In genomic region chr20:19104186-19104585, GRCh38 we compare ENCODE assay signal across 35 cellular contexts.
"Had no signal": no experiment of that assay in that cellular context is flagged by ENCODE, and none has a peak within 500 bp of the region (broad histone marks: within the 10 kb centered on the region; RNA-seq: fewer than 3 reads in every experiment).

No MANE protein-coding gene starts in this region.

- H3K4me3 ChIP-seq: adrenal gland, cardiac muscle cell had no signal

- H3K4me1 ChIP-seq: adrenal gland had no signal

- H3K36me3 Mint-ChIP-seq: activated CD4-positive, alpha-beta memory T cell treated with anti-CD3 and anti-CD28 coated beads for 36 hours; activated naive CD4-positive, alpha-beta T cell treated with anti-CD3 and anti-CD28 coated beads, Interleukin-2, amount 50 U/mL, for 72 hours; activated naive CD8-positive, alpha-beta T cell treated with anti-CD3 and anti-CD28 coated beads for 36 hours; brain; T-cell had no signal

- DNase-seq: activated B cell treated with CpG ODN at 0.5 μM for 24 hours; activated CD4-positive, alpha-beta memory T cell treated with anti-CD3 and anti-CD28 coated beads for 36 hours; activated CD4-positive, alpha-beta T cell treated with anti-CD3 and anti-CD28 coated beads for 4 hours; activated CD4-positive, alpha-beta T cell treated with anti-CD3 and anti-CD28 coated beads, Interleukin-2, amount 10 ng/mL, durations not matched to agents 24 days and 14 days; activated CD4-positive, alpha-beta T cell treated with anti-CD3 and anti-CD28 coated beads, Interleukin-2, amount 50 U/mL, for 1 hour; activated CD4-positive, alpha-beta T cell treated with anti-CD3 and anti-CD28 coated beads, Interleukin-2, amount 50 U/mL, for 4 hours; activated CD4-positive, CD25-positive, alpha-beta regulatory T cell treated with anti-CD3 and anti-CD28 coated beads, Interleukin-2, amount 50 U/mL, for 72 hours; activated CD8-positive, alpha-beta memory T cell treated with anti-CD3 and anti-CD28 coated beads, Interleukin-2, amount 50 U/mL, for 4 hours; activated CD8-positive, alpha-beta T cell treated with anti-CD3 and anti-CD28 coated beads for 36 hours; activated effector memory CD4-positive, alpha-beta T cell treated with anti-CD3 and anti-CD28 coated beads, Interleukin-2, amount 50 U/mL, for 16 hours; activated gamma-delta T cell treated with Interleukin-2 at 50 U/mL for 16 hours; activated naive CD4-positive, alpha-beta T cell; activated naive CD4-positive, alpha-beta T cell treated with anti-CD3 and anti-CD28 coated beads for 36 hours; activated naive CD4-positive, alpha-beta T cell treated with anti-CD3 and anti-CD28 coated beads, Interleukin-2, amount 50 U/mL, for 16 hours; activated naive CD8-positive, alpha-beta T cell treated with anti-CD3 and anti-CD28 coated beads for 36 hours; activated T-cell treated with anti-CD3 and anti-CD28 coated beads for 4 hours; activated T-cell treated with anti-CD3 and anti-CD28 coated beads, Interleukin-2, amount 50 U/mL, for 1 hour; activated T-cell treated with anti-CD3 and anti-CD28 coated beads, Interleukin-2, amount 50 U/mL, for 4 hours; activated T-cell treated with anti-CD3 and anti-CD28 coated beads, Interleukin-2, amount 50 U/mL, for 72 hours; adrenal gland; amniotic stem cell; aorta; caudate nucleus; cerebellar nuclear complex; T-cell; T-helper 2 cell; T-helper 9 cell had no signal

- H3K4me1 Mint-ChIP-seq: activated B cell treated with CpG ODN at 0.5 μM for 24 hours; activated CD4-positive, alpha-beta T cell treated with anti-CD3 and anti-CD28 coated beads, Interleukin-2, amount 10 ng/mL, durations not matched to agents 24 days and 14 days; activated naive CD8-positive, alpha-beta T cell treated with anti-CD3 and anti-CD28 coated beads for 36 hours; activated T-helper 17 cell treated with anti-CD3 and anti-CD28 coated beads, Interleukin-2, amount 50 U/mL, for 72 hours; brain; central memory CD8-positive, alpha-beta T cell; T-cell had no signal

- H3K27me3 Mint-ChIP-seq: activated CD4-positive, alpha-beta memory T cell treated with anti-CD3 and anti-CD28 coated beads for 36 hours; activated CD4-positive, alpha-beta T cell treated with anti-CD3 and anti-CD28 coated beads, Interleukin-2, amount 10 ng/mL, durations not matched to agents 24 days and 14 days; activated CD8-positive, alpha-beta T cell treated with anti-CD3 and anti-CD28 coated beads for 36 hours; activated naive CD8-positive, alpha-beta T cell treated with anti-CD3 and anti-CD28 coated beads for 36 hours; activated T-helper 17 cell treated with anti-CD3 and anti-CD28 coated beads, Interleukin-2, amount 50 U/mL, for 72 hours; central memory CD8-positive, alpha-beta T cell; T-cell had no signal

- H3K9me3 ChIP-seq: adrenal gland had no signal

- H3K27ac Mint-ChIP-seq: activated B cell treated with CpG ODN at 0.5 μM for 24 hours; activated CD4-positive, alpha-beta memory T cell treated with anti-CD3 and anti-CD28 coated beads for 36 hours; activated CD4-positive, alpha-beta T cell treated with anti-CD3 and anti-CD28 coated beads, Interleukin-2, amount 10 ng/mL, durations not matched to agents 24 days and 14 days; activated CD8-positive, alpha-beta T cell treated with anti-CD3 and anti-CD28 coated beads for 36 hours; activated naive CD4-positive, alpha-beta T cell treated with anti-CD3 and anti-CD28 coated beads for 36 hours; activated naive CD4-positive, alpha-beta T cell treated with anti-CD3 and anti-CD28 coated beads, Interleukin-2, amount 50 U/mL, for 72 hours; activated naive CD8-positive, alpha-beta T cell treated with anti-CD3 and anti-CD28 coated beads for 36 hours; activated T-cell treated with anti-CD3 and anti-CD28 coated beads, Interleukin-2, amount 50 U/mL, for 72 hours; activated T-helper 1 cell treated with anti-CD3 and anti-CD28 coated beads, Interleukin-12 subunit alpha, Interleukin-12 subunit beta, Interleukin-2, Interleukin-4 antibody, amounts not matched to agents 30 ng/mL and 10 ng/mL and 1 ng/mL, durations not matched to agents 14 hours and 24 hours and 36 hours; activated T-helper 17 cell treated with anti-CD3 and anti-CD28 coated beads, Interleukin-2, amount 50 U/mL, for 72 hours; brain; T-cell; T-helper 2 cell treated with Interferon-gamma antibody and Interleukin-4, amounts not matched to agents 5 μg/mL and 100 μg/mL, for 36 hours had no signal

- H3K27me3 ChIP-seq: cardiac muscle cell had no signal

- H3K27ac ChIP-seq: adrenal gland, cardiac muscle cell, VCaP had no signal

- H3K4me3 Mint-ChIP-seq: activated B cell treated with CpG ODN at 0.5 μM for 24 hours; activated CD4-positive, alpha-beta memory T cell treated with anti-CD3 and anti-CD28 coated beads for 36 hours; activated CD4-positive, alpha-beta T cell treated with anti-CD3 and anti-CD28 coated beads, Interleukin-2, amount 10 ng/mL, durations not matched to agents 24 days and 14 days; activated CD8-positive, alpha-beta T cell treated with anti-CD3 and anti-CD28 coated beads for 36 hours; activated naive CD4-positive, alpha-beta T cell treated with anti-CD3 and anti-CD28 coated beads for 36 hours; activated naive CD8-positive, alpha-beta T cell treated with anti-CD3 and anti-CD28 coated beads for 36 hours; activated T-cell treated with anti-CD3 and anti-CD28 coated beads, Interleukin-2, amount 50 U/mL, for 4 hours; activated T-cell treated with anti-CD3 and anti-CD28 coated beads, Interleukin-2, amount 50 U/mL, for 72 hours; activated T-helper 1 cell treated with anti-CD3 and anti-CD28 coated beads, Interleukin-12 subunit alpha, Interleukin-12 subunit beta, Interleukin-2, Interleukin-4 antibody, amounts not matched to agents 30 ng/mL and 10 ng/mL and 1 ng/mL, durations not matched to agents 14 hours and 24 hours and 36 hours; activated T-helper 17 cell treated with anti-CD3 and anti-CD28 coated beads, Interleukin-2, amount 50 U/mL, for 72 hours; brain; central memory CD8-positive, alpha-beta T cell; T-cell; T-helper 2 cell treated with Interferon-gamma antibody and Interleukin-4, amounts not matched to agents 5 μg/mL and 100 μg/mL, for 36 hours had no signal

- ATAC-seq: activated CD8-positive, alpha-beta T cell treated with anti-CD3 and anti-CD28 coated beads for 36 hours; activated naive CD4-positive, alpha-beta T cell treated with anti-CD3 and anti-CD28 coated beads, Interleukin-2, amount 50 U/mL, for 72 hours; activated T-cell treated with anti-CD3 and anti-CD28 coated beads, Interleukin-2, amount 50 U/mL, for 4 hours; activated T-cell treated with anti-CD3 and anti-CD28 coated beads, Interleukin-2, amount 50 U/mL, for 72 hours; activated T-helper 17 cell treated with anti-CD3 and anti-CD28 coated beads, Interleukin-2, amount 50 U/mL, for 72 hours; T-cell had no signal

- H3K9me3 Mint-ChIP-seq: activated CD4-positive, alpha-beta T cell treated with anti-CD3 and anti-CD28 coated beads, Interleukin-2, amount 10 ng/mL, durations not matched to agents 24 days and 14 days; activated CD8-positive, alpha-beta T cell treated with anti-CD3 and anti-CD28 coated beads for 36 hours; activated naive CD4-positive, alpha-beta T cell treated with anti-CD3 and anti-CD28 coated beads for 36 hours; activated T-cell treated with anti-CD3 and anti-CD28 coated beads, Interleukin-2, amount 50 U/mL, for 4 hours; activated T-cell treated with anti-CD3 and anti-CD28 coated beads, Interleukin-2, amount 50 U/mL, for 72 hours; activated T-helper 1 cell treated with anti-CD3 and anti-CD28 coated beads, Interleukin-12 subunit alpha, Interleukin-12 subunit beta, Interleukin-2, Interleukin-4 antibody, amounts not matched to agents 30 ng/mL and 10 ng/mL and 1 ng/mL, durations not matched to agents 14 hours and 24 hours and 36 hours; activated T-helper 17 cell treated with anti-CD3 and anti-CD28 coated beads, Interleukin-2, amount 50 U/mL, for 72 hours; central memory CD8-positive, alpha-beta T cell; T-helper 2 cell treated with Interferon-gamma antibody and Interleukin-4, amounts not matched to agents 5 μg/mL and 100 μg/mL, for 36 hours had no signal

- H3K36me3 ChIP-seq: adrenal gland, cardiac muscle cell had no signal
